In genomic region chr7:116315803-116316202, GRCh38 we compare ENCODE assay signal across 11 cellular contexts.
DNase-seq lines count a peak whose midpoint lies in the region; ATAC-seq, FAIRE-seq and TF ChIP-seq lines count a peak whose summit lies in the region.
"Had no signal": no experiment of that assay in that cellular context is flagged by ENCODE, and none has a peak within 500 bp of the region (broad histone marks: within the 10 kb centered on the region; RNA-seq: fewer than 3 reads in every experiment).

No MANE protein-coding gene starts in this region.

- no peaks in the 10 kb centered on the region for H3K27me3 ChIP-seq in heart right ventricle
- H3K27me3 ChIP-seq in brain microvascular endothelial cell (replicated peaks): no peaks in the 10 kb centered on the region
- no peaks in the 10 kb centered on the region for H3K27me3 ChIP-seq in tibial artery

- H3K36me3 ChIP-seq in heart right ventricle (no peaks in the 10 kb centered on the region), brain microvascular endothelial cell (replicated peaks) (no peaks in the 10 kb centered on the region), tibial artery (no peaks in the 10 kb centered on the region)
- H3K36me3 ChIP-seq: lower lobe of right lung had no signal

- DNase-seq in heart right ventricle (no peak), left ventricle myocardium superior (no peak), brain microvascular endothelial cell (no peak), tibial artery (no peak), frontal cortex (ENCODE audit: low spot score in 2 of 2) (no peak), NCI-H446 treated with DMSO at 0.1 percent for 48 hours (lab: John Stamatoyannopoulos, UW) (no peak), RCC 7860 (ENCODE audit: low spot score) (no peak)
- DNase-seq: lower lobe of right lung, NCI-H226, SIG-M5 had no signal

- no peak for ATAC-seq in heart right ventricle
- no peak for ATAC-seq in left ventricle myocardium superior
- ATAC-seq in HG02885 (IDR thresholded peaks at IDR 0.05; ENCODE audit: poor library complexity, unreplicated experiment): peak; percentile 39
- ATAC-seq: lower lobe of right lung had no signal

- H3K9me3 ChIP-seq in heart right ventricle: peaks cover 0 to 5% (median 0%) of the 10 kb centered on the region in 11 donors
- H3K9me3 ChIP-seq in tibial artery: no peaks in the 10 kb centered on the region

- no peak for TF ChIP-seq CTCF in heart right ventricle (IDR thresholded peaks at IDR 0.05)
- TF ChIP-seq CTCF in brain microvascular endothelial cell (IDR thresholded peaks at IDR 0.05; ENCODE audit: low read depth, low read length, missing control alignments): no peak
- TF ChIP-seq CTCF in tibial artery (IDR thresholded peaks at IDR 0.05): no peak

- intact Hi-C loops in heart right ventricle (cut with DNase I) (loop anchor here in 4 of 10 donors (5.0 kb wide), 4 partner anchors 34 to 171 kb away; no protein-coding TSS in a partner anchor), left ventricle myocardium superior (cut with micrococcal nuclease) (no loop called here), tibial artery (cut with DNase I; ENCODE audit: low total_unique reads) (loop anchor here (5.0 kb wide), 1 partner anchor 44 kb away; no protein-coding TSS in a partner anchor)

- in situ Hi-C loops in brain microvascular endothelial cell (cut with HindIII; ENCODE audit: low pct_ligation_motif_present, low sequenced_read_pairs): no loop called here

- no peak overlapping the region for H3K4me3 ChIP-seq in heart right ventricle
- no peak overlapping the region for H3K4me3 ChIP-seq in brain microvascular endothelial cell (ENCODE audit: low read depth, low read length)
- H3K4me3 ChIP-seq in tibial artery: no peak overlapping the region
- H3K4me3 ChIP-seq: lower lobe of right lung had no signal

- peaks cover 0 to 30% (median 16%) of the 10 kb centered on the region in 9 donors for H3K4me1 ChIP-seq in heart right ventricle
- peaks cover 0 to 32% (median 16%) of the 10 kb centered on the region in 4 donors for H3K4me1 ChIP-seq in tibial artery

- FAIRE-seq in frontal cortex (lab: Jason Lieb, UNC) (no peak), RCC 7860 (lab: Jason Lieb, UNC) (no peak)

- H3K27ac ChIP-seq in heart right ventricle (peak overlapping the region in 8 of 10 donors; percentile 5 to 81 (median 64)), brain microvascular endothelial cell (peak overlapping the region; percentile 89), tibial artery (peak overlapping the region; percentile 75 to 79)
- H3K27ac ChIP-seq: lower lobe of right lung had no signal

- WGBS in heart right ventricle, 2 donors: 76 to 97% methylated on average over 3 of the region's 3 CpGs
